ENCODE assay signal across 2 cellular contexts in genomic region chr22:49810363-49811013, GRCh38.
TF ChIP-seq lines count a peak whose summit lies in the region.

No MANE protein-coding gene starts in this region.

TF ChIP-seq in WTC11, 78 proteins besides CTCF, POLR2A, EP300 and RAD21:
- TF ChIP-seq CREM (CRISPR knock-in tag; IDR thresholded peaks at IDR 0.05): no peak
- no peak for TF ChIP-seq FOXP1 (CRISPR knock-in tag; IDR thresholded peaks at IDR 0.05; ENCODE audit: borderline replicate concordance)
- no peak for TF ChIP-seq KAT7 (CRISPR knock-in tag; IDR thresholded peaks at IDR 0.05; ENCODE audit: borderline replicate concordance)
- TF ChIP-seq GTF2I (CRISPR knock-in tag; conservative IDR thresholded peaks at IDR 0.05): no peak
- TF ChIP-seq ZNF416 (CRISPR knock-in tag; IDR thresholded peaks at IDR 0.05): no peak
- no peak for TF ChIP-seq TEAD4 (CRISPR knock-in tag; IDR thresholded peaks at IDR 0.05)
- TF ChIP-seq PRRX2 (CRISPR knock-in tag; IDR thresholded peaks at IDR 0.05): no peak
- no peak for TF ChIP-seq FOXK1 (CRISPR knock-in tag; IDR thresholded peaks at IDR 0.05)
- TF ChIP-seq ZBTB21 (CRISPR knock-in tag; IDR thresholded peaks at IDR 0.05; ENCODE audit: borderline replicate concordance): no peak
- no peak for TF ChIP-seq TP53 (CRISPR knock-in tag; IDR thresholded peaks at IDR 0.05)
- TF ChIP-seq SOX15 (CRISPR knock-in tag; IDR thresholded peaks at IDR 0.05): no peak
- no peak for TF ChIP-seq OVOL2 (CRISPR knock-in tag; IDR thresholded peaks at IDR 0.05; ENCODE audit: borderline replicate concordance)
- TF ChIP-seq SP1 (CRISPR knock-in tag; conservative IDR thresholded peaks at IDR 0.05): no peak
- no peak for TF ChIP-seq ATF1 (CRISPR knock-in tag; IDR thresholded peaks at IDR 0.05)
TF ChIP-seq in WTC11: peak in this region for 0.

TF ChIP-seq in endothelial cell of umbilical vein, 7 proteins besides CTCF, POLR2A, EP300 and RAD21:
- TF ChIP-seq MYC (IDR thresholded peaks at IDR 0.05; ENCODE audit: low read depth, low read length) (no peak), EZH2 (IDR thresholded peaks at IDR 0.05; ENCODE audit: borderline replicate concordance, low read depth, low read length, severe bottlenecking) (no peak)
